24 cellular contexts compared by ENCODE assay signal in the genomic region with DNA sequence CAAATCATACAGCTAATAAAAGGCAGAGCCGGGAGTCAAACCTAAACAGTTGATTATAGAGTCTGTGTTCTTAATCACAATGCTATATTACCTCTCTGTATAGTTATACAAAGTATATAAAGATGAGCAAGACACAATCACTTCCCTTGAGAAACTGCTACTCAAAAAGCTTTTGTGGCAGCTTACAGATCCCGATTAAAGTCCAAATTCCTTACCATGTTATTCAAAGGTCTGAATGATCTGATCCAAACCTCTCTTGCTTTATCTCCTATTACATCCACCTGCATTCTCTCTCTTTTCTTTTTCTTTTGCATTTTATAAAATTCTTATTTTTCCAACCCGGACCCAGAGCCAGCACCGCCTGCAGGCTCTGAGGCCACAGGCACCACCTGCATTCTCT.
"Had no signal": no experiment of that assay in that cellular context is flagged by ENCODE, and none has a peak within 500 bp of the region (broad histone marks: within the 10 kb centered on the region; RNA-seq: fewer than 3 reads in every experiment).

No MANE protein-coding gene starts in this region.

- ATAC-seq: activated CD4-positive, alpha-beta T cell treated with anti-CD3 and anti-CD28 coated beads for 36 hours; activated CD8-positive, alpha-beta T cell treated with anti-CD3 and anti-CD28 coated beads, Interleukin-2, amount 10 ng/mL, durations not matched to agents 7 days and 5 days; body of pancreas; T-cell had no signal

- H3K4me3 Mint-ChIP-seq: activated CD4-positive, alpha-beta T cell treated with anti-CD3 and anti-CD28 coated beads for 36 hours; activated CD8-positive, alpha-beta T cell treated with anti-CD3 and anti-CD28 coated beads, Interleukin-2, amount 10 ng/mL, durations not matched to agents 7 days and 5 days; activated naive CD4-positive, alpha-beta T cell treated with anti-CD3 and anti-CD28 coated beads, Interleukin-2, amount 50 U/mL, for 24 hours; T-cell had no signal

- H3K4me2 ChIP-seq: KMS-11, PC-9 had no signal

- DNase-seq: activated CD4-positive, alpha-beta T cell treated with anti-CD3 and anti-CD28 coated beads for 36 hours; activated CD4-positive, alpha-beta T cell treated with anti-CD3 and anti-CD28 coated beads, Interleukin-2, amount 50 U/mL, for 4 hours; activated CD8-positive, alpha-beta memory T cell treated with anti-CD3 and anti-CD28 coated beads, Interleukin-2, amount 50 U/mL, for 48 hours; activated CD8-positive, alpha-beta T cell treated with anti-CD3 and anti-CD28 coated beads, Interleukin-2, amount 10 ng/mL, durations not matched to agents 7 days and 5 days; activated effector memory CD4-positive, alpha-beta T cell treated with Interleukin-2 at 50 U/mL for 16 hours; activated naive CD4-positive, alpha-beta T cell; activated T-cell treated with anti-CD3 and anti-CD28 coated beads, Interleukin-2, amount 50 U/mL, for 1 hour; amniotic stem cell; body of pancreas; central memory CD4-positive, alpha-beta T cell; NCI-H1092; NCI-H1417; NCI-H1694; NCI-H2029; NCI-H510A treated with DMSO at 0.1 percent for 48 hours; NCI-H69; PC-9; SIG-M5; T-cell had no signal

- H3K27me3 ChIP-seq: ascending aorta, body of pancreas had no signal

- H3K9ac ChIP-seq: KMS-11 had no signal

- H3K36me3 ChIP-seq: ascending aorta had no signal

- H3K36me3 Mint-ChIP-seq: activated naive CD4-positive, alpha-beta T cell treated with anti-CD3 and anti-CD28 coated beads, Interleukin-2, amount 50 U/mL, for 24 hours had no signal

- H3K9me3 Mint-ChIP-seq: activated naive CD4-positive, alpha-beta T cell treated with anti-CD3 and anti-CD28 coated beads, Interleukin-2, amount 50 U/mL, for 24 hours; T-cell had no signal

- FAIRE-seq: bronchial epithelial cell had no signal

- H3K27me3 Mint-ChIP-seq: activated CD4-positive, alpha-beta T cell treated with anti-CD3 and anti-CD28 coated beads for 36 hours; activated naive CD4-positive, alpha-beta T cell treated with anti-CD3 and anti-CD28 coated beads, Interleukin-2, amount 50 U/mL, for 24 hours; T-cell had no signal

- H3K27ac Mint-ChIP-seq: activated CD4-positive, alpha-beta T cell treated with anti-CD3 and anti-CD28 coated beads for 36 hours; activated CD8-positive, alpha-beta T cell treated with anti-CD3 and anti-CD28 coated beads, Interleukin-2, amount 10 ng/mL, durations not matched to agents 7 days and 5 days; activated naive CD4-positive, alpha-beta T cell treated with anti-CD3 and anti-CD28 coated beads, Interleukin-2, amount 50 U/mL, for 24 hours; T-cell had no signal

- H2AFZ ChIP-seq: PC-9 had no signal

- H3K4me1 ChIP-seq: ascending aorta, body of pancreas had no signal

- H3K27ac ChIP-seq: ascending aorta, body of pancreas, KMS-11, PC-9, VCaP had no signal

- H3K4me3 ChIP-seq: ascending aorta, body of pancreas, PC-9 had no signal

- H3K9me3 ChIP-seq: ascending aorta, body of pancreas had no signal
